ENCODE assay signal across 8 cellular contexts in the genomic region with DNA sequence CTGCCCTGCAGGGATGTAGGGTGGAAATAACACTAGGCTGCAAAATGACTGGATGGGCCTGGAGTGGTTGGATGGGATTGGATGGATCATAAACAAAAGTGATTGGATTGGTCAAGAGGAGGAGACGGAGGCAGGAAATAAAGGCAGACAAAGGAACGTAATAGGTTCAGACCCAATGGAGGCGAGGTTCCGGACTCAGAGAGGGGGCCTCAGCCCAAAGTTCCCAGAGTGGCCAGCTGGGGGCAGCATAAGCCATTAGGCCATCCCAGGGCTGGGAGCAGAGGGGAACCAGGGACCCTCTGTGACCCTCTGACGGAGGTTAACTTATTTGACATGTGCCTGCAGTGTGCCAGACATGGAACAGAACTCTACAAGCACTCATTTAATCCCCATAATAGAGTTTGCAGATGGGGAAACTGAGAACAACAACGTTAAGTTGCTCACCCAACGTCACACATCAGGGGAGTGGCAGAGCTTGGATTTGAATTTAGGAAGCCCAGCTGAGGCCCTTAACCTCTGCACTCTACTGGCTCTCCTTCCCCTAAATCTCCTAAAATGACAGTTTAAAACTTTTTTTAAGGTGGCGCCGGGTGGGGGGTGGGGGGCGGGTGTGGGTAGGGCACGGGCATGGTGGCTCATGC. TPM values are rescaled to one million over a fixed set of nuclear protein-coding genes. Genes with fewer than 3 reads are reported as not detected.
DNase-seq lines count a peak whose midpoint lies in the region; ATAC-seq and TF ChIP-seq lines count a peak whose summit lies in the region.

No MANE protein-coding gene starts in this region.

- no peak overlapping the region for H3K9ac ChIP-seq in liver (ENCODE audit: low read depth in 1 of 2, low read length in 2 of 2)

- H3K4me1 ChIP-seq in ACC112 (ENCODE audit: control insufficient read depth, insufficient read depth, low read length, unreplicated experiment) (no peaks in the 10 kb centered on the region), liver (ENCODE audit: control insufficient read depth in 4 of 4, insufficient read depth in 4 of 4, low read length in 3 of 4) (no peaks in the 10 kb centered on the region)

- no peaks in the 10 kb centered on the region for H3K9me3 ChIP-seq in liver (ENCODE audit: control insufficient read depth in 4 of 4, low read length in 3 of 4)

- peak; percentile 69 for TF ChIP-seq CTCF in liver (IDR thresholded peaks at IDR 0.05; ENCODE audit: low read depth, low read length, missing input control)

- ATAC-seq in HG03457 (IDR thresholded peaks at IDR 0.05; ENCODE audit: unreplicated experiment) (no peak), HG02885 (IDR thresholded peaks at IDR 0.05; ENCODE audit: poor library complexity, unreplicated experiment) (no peak)

- H3K79me2 ChIP-seq in ACC112 (ENCODE audit: control insufficient read depth, insufficient read depth, low read length, unreplicated experiment) = no peaks in the 10 kb centered on the region

- peak; percentile 71 to 80 for TF ChIP-seq RAD21 in liver (IDR thresholded peaks at IDR 0.05)

- H3K27ac ChIP-seq in ACC112 (ENCODE audit: low read depth, low read length) (no peak overlapping the region), caudate nucleus (ENCODE audit: low read depth, low read length) (no peak overlapping the region), liver (ENCODE audit: low read depth in 1 of 2, low read length in 2 of 2) (no peak overlapping the region)

- DNase-seq in HEK293T (ENCODE audit: extremely low spot score) (peak; percentile 61), caudate nucleus (lab: John Stamatoyannopoulos, UW) (peak in 38 of 61 donors; percentile 2 to 67 (median 34))
- DNase-seq in activated CD4-positive, CD25-positive, alpha-beta regulatory T cell treated with anti-CD3 and anti-CD28 coated beads, Interleukin-2, amount 50 U/mL, for 16 hours (ENCODE audit: low read depth, low spot score) = peak; percentile 43
- peak; percentile 55 for DNase-seq in stimulated activated CD8-positive, alpha-beta memory T cell treated with anti-CD3 and anti-CD28 coated beads, Interleukin-15, amount 100 ng/mL, for 24 hours (ENCODE audit: low read depth)

- POLR2A ChIA-PET in HEK293T (lab: Yijun Ruan, JAX) = no interaction called here

- 50% methylated on average over 11 of the region's 11 CpGs for WGBS in liver

- CTCF ChIA-PET in HEK293T (lab: Yijun Ruan, JAX) = interaction anchor here (0.7 to 2.4 kb wide), 5 partner anchors 11 to 63 kb away, joined by 3 to 7 read pairs (median 3); partner anchors contain the start of gene MAP1S

- H3K27me3 ChIP-seq in ACC112 (ENCODE audit: insufficient read depth, low read length) = 0 out of 2 replicates have a peak, but pooled peaks cover 2% of the 10 kb centered on the region
- H3K27me3 ChIP-seq in liver (ENCODE audit: control insufficient read depth in 4 of 4, insufficient read depth in 4 of 4, low read length in 3 of 4) = peaks cover 0 to 2% (median 0%) of the 10 kb centered on the region in 4 donors

- no peaks in the 10 kb centered on the region for H3K36me3 ChIP-seq in ACC112 (ENCODE audit: insufficient read depth, low read length)
- no peaks in the 10 kb centered on the region for H3K36me3 ChIP-seq in liver (ENCODE audit: control insufficient read depth in 4 of 4, insufficient read depth in 3 of 4, low read depth in 1 of 4, low read length in 3 of 4)

- H3K4me3 ChIP-seq in ACC112 (ENCODE audit: low read depth, low read length) (no peak overlapping the region), liver (ENCODE audit: low read depth in 1 of 3, low read length in 3 of 3) (no peak overlapping the region)

- H2AFZ ChIP-seq in ACC112 (ENCODE audit: low read length, unreplicated experiment) = peak overlapping the region; percentile 25

TF ChIP-seq in HEK293T, 16 proteins besides CTCF, POLR2A, EP300 and RAD21:
- TF ChIP-seq ZNF384 (IDR thresholded peaks at IDR 0.05) = no peak
- no peak for TF ChIP-seq BHLHE40 (IDR thresholded peaks at IDR 0.05; ENCODE audit: borderline replicate concordance)
- TF ChIP-seq ARNT (IDR thresholded peaks at IDR 0.05) = no peak
- no peak for TF ChIP-seq NFRKB (IDR thresholded peaks at IDR 0.05)
- no peak for TF ChIP-seq SP1 (IDR thresholded peaks at IDR 0.05)
- TF ChIP-seq TARDBP (IDR thresholded peaks at IDR 0.05) = no peak
- TF ChIP-seq LEF1 (IDR thresholded peaks at IDR 0.05; ENCODE audit: borderline replicate concordance) = no peak
- TF ChIP-seq L3MBTL2 (conservative IDR thresholded peaks at IDR 0.05) = no peak
- TF ChIP-seq SUZ12 (IDR thresholded peaks at IDR 0.05) = no peak

TF ChIP-seq in liver, 16 proteins besides CTCF, POLR2A, EP300 and RAD21:
- TF ChIP-seq HNF4G (IDR thresholded peaks at IDR 0.05) = no peak
- TF ChIP-seq EGR1 (IDR thresholded peaks at IDR 0.05; ENCODE audit: low read depth in 2 of 2) = no peak
- TF ChIP-seq SP1 (IDR thresholded peaks at IDR 0.05) = no peak
- TF ChIP-seq, protein P1, sequence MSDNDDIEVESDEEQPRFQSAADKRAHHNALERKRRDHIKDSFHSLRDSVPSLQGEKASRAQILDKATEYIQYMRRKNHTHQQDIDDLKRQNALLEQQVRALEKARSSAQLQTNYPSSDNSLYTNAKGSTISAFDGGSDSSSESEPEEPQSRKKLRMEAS (IDR thresholded peaks at IDR 0.05) = no peak
- TF ChIP-seq, protein P2, sequence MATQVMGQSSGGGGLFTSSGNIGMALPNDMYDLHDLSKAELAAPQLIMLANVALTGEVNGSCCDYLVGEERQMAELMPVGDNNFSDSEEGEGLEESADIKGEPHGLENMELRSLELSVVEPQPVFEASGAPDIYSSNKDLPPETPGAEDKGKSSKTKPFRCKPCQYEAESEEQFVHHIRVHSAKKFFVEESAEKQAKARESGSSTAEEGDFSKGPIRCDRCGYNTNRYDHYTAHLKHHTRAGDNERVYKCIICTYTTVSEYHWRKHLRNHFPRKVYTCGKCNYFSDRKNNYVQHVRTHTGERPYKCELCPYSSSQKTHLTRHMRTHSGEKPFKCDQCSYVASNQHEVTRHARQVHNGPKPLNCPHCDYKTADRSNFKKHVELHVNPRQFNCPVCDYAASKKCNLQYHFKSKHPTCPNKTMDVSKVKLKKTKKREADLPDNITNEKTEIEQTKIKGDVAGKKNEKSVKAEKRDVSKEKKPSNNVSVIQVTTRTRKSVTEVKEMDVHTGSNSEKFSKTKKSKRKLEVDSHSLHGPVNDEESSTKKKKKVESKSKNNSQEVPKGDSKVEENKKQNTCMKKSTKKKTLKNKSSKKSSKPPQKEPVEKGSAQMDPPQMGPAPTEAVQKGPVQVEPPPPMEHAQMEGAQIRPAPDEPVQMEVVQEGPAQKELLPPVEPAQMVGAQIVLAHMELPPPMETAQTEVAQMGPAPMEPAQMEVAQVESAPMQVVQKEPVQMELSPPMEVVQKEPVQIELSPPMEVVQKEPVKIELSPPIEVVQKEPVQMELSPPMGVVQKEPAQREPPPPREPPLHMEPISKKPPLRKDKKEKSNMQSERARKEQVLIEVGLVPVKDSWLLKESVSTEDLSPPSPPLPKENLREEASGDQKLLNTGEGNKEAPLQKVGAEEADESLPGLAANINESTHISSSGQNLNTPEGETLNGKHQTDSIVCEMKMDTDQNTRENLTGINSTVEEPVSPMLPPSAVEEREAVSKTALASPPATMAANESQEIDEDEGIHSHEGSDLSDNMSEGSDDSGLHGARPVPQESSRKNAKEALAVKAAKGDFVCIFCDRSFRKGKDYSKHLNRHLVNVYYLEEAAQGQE (IDR thresholded peaks at IDR 0.05) = no peak
- no peak for TF ChIP-seq NR2F2 (IDR thresholded peaks at IDR 0.05)
- TF ChIP-seq RXRA (IDR thresholded peaks at IDR 0.05) = no peak
- TF ChIP-seq HNF4A (conservative IDR thresholded peaks at IDR 0.05) = no peak
- TF ChIP-seq FOXA2 (IDR thresholded peaks at IDR 0.05) = no peak
- TF ChIP-seq YY1 (IDR thresholded peaks at IDR 0.05) = no peak
- TF ChIP-seq FOXA1 (IDR thresholded peaks at IDR 0.05) = no peak
- no peak for TF ChIP-seq TAF1 (conservative IDR thresholded peaks at IDR 0.05)

RNA-seq across cellular contexts. Expression of gene MAP1S, which starts 15.3 kb away (rescaled TPM):
- 10 to 100 TPM in 1 of 2 donors, 1 to 10 TPM in 1; 8.2 to 20.3 TPM for total RNA-seq in liver
- polyA plus RNA-seq in liver = 10 to 100 TPM in 1 of 2 donors, 1 to 10 TPM in 1; 8.2 to 12.9 TPM

RNA-seq across cellular contexts. Expression of gene UNC13A, which starts 15.8 kb away (rescaled TPM):
- total RNA-seq in liver = under 1 TPM in 1 of 2 donors, not detected in 1; under 0.01 TPM
- under 1 TPM in 1 of 2 donors, not detected in 1; 0.01 TPM for polyA plus RNA-seq in liver

RNA-seq across cellular contexts. Expression of gene FCHO1, which starts 47.3 kb away (rescaled TPM):
- 1 to 10 TPM; 2.1 to 2.8 TPM for total RNA-seq in liver
- 1 to 10 TPM in 1 of 2 donors, under 1 TPM in 1; 0.69 to 1.3 TPM for polyA plus RNA-seq in liver
